Comparison of ENCODE assay signal across 10 cellular contexts in genomic region chr17:82866521-82867214, GRCh38. TPM values are rescaled to one million over a fixed set of nuclear protein-coding genes. Genes with fewer than 3 reads are reported as not detected.
DNase-seq lines count a peak whose midpoint lies in the region; ATAC-seq, FAIRE-seq and TF ChIP-seq lines count a peak whose summit lies in the region.
"Had no signal": no experiment of that assay in that cellular context is flagged by ENCODE, and none has a peak within 500 bp of the region (broad histone marks: within the 10 kb centered on the region; RNA-seq: fewer than 3 reads in every experiment).

No MANE protein-coding gene starts in this region.

- POLR2A ChIA-PET in K562 (lab: Yijun Ruan, JAX) (interaction anchor here (0.7 to 1.4 kb wide), 4 partner anchors 9 to 28 kb away, joined by 3 read pairs; no protein-coding TSS in a partner anchor), HepG2 (lab: Yijun Ruan, JAX) (no interaction called here)

- WGBS in K562 (ENCODE audit: insufficient coverage, low coverage, missing lambda C conversion rate) = 75% methylated on average over 9 of the region's 14 CpGs
- WGBS in HepG2 (ENCODE audit: low lambda C conversion rate) = 91% methylated on average over 8 of the region's 14 CpGs

- peaks cover 70% of the 10 kb centered on the region for H3K4me1 Mint-ChIP-seq in activated naive CD8-positive, alpha-beta T cell treated with anti-CD3 and anti-CD28 coated beads, Interleukin-2, amount 50 U/mL, for 24 hours
- H3K4me1 Mint-ChIP-seq in activated naive CD8-positive, alpha-beta T cell treated with anti-CD3 and anti-CD28 coated beads for 36 hours = peaks cover 54% of the 10 kb centered on the region

- H3K4me1 ChIP-seq in K562 (replicated peaks in 1 of 2; ENCODE audit: control insufficient read depth in 2 of 2, insufficient read depth in 2 of 2, low read length in 2 of 2) (peaks cover 43 to 82% of the 10 kb centered on the region in 2 experiments), HepG2 (ENCODE audit: insufficient read depth, low read length) (no peaks in the 10 kb centered on the region), uterus (peaks cover 0 to 8% of the 10 kb centered on the region in 2 donors)

- H3K4me3 ChIP-seq in K562 (no peak overlapping the region), HepG2 (replicated peaks in 1 of 3; ENCODE audit: insufficient read depth in 1 of 3, low read depth in 2 of 3, low read length in 3 of 3) (no peak overlapping the region), uterus (no peak overlapping the region)

- no peak overlapping the region for H3K27ac ChIP-seq in K562 (ENCODE audit: extremely low read depth, low read depth, low read length)
- H3K27ac ChIP-seq in HepG2 (ENCODE audit: extremely low read length, insufficient read depth, low read length) = no peak overlapping the region
- H3K27ac ChIP-seq in uterus = peak overlapping the region; percentile 42 to 50

- ATAC-seq in activated naive CD8-positive, alpha-beta T cell treated with anti-CD3 and anti-CD28 coated beads, Interleukin-2, amount 50 U/mL, for 24 hours = no peak
- ATAC-seq in K562 = no peak
- ATAC-seq in HepG2 = no peak; the same call in 1 of the 3 replicates
- ATAC-seq in GM21825 (IDR thresholded peaks at IDR 0.05; ENCODE audit: unreplicated experiment) = no peak
- ATAC-seq in GM21381 (IDR thresholded peaks at IDR 0.05; ENCODE audit: unreplicated experiment) = no peak
- ATAC-seq: HCT116 had no signal

- no peak for FAIRE-seq in K562 (lab: Jason Lieb, UNC)
- FAIRE-seq in HepG2 (lab: Jason Lieb, UNC) = no peak
- FAIRE-seq: colon had no signal

- no peak overlapping the region for H2AFZ ChIP-seq in K562 (ENCODE audit: low read depth, low read length)
- H2AFZ ChIP-seq in HepG2 (ENCODE audit: low read length) = no peak overlapping the region

- no peak overlapping the region for H3K4me3 Mint-ChIP-seq in activated naive CD8-positive, alpha-beta T cell treated with anti-CD3 and anti-CD28 coated beads, Interleukin-2, amount 50 U/mL, for 24 hours
- no peak overlapping the region for H3K4me3 Mint-ChIP-seq in activated naive CD8-positive, alpha-beta T cell treated with anti-CD3 and anti-CD28 coated beads for 36 hours

- TF ChIP-seq CTCF in K562 (IDR thresholded peaks at IDR 0.05 in 2 of 3, conservative IDR thresholded peaks at IDR 0.05 in 1 of 3; ENCODE audit: insufficient read depth in 2 of 3, low read depth in 1 of 3, low read length in 3 of 3) (no peak), HepG2 (CRISPR knock-in tag; IDR thresholded peaks at IDR 0.05) (no peak), uterus (IDR thresholded peaks at IDR 0.05) (no peak)

- H3K9ac ChIP-seq in K562 (ENCODE audit: insufficient read depth in 1 of 2, low read depth in 2 of 2, low read length in 2 of 2) (peak overlapping the region in 1 of 2 experiments; percentile 78; a peak in 2 of 4 replicates), HepG2 (ENCODE audit: insufficient read depth, low read depth, low read length) (no peak overlapping the region)

- intact Hi-C loops in K562 (cut with micrococcal nuclease) (no loop called here), HepG2 (cut with micrococcal nuclease; ENCODE audit: unreplicated experiment) (no loop called here), uterus (cut with DNase I; ENCODE audit: low total_unique reads) (no loop called here)

- H3K36me3 ChIP-seq in K562 (ENCODE audit: control insufficient read depth, insufficient read depth, low read length) = peaks cover 22% of the 10 kb centered on the region; the same call in 2 of the 3 replicates
- H3K36me3 ChIP-seq in HepG2 (replicated peaks in 1 of 2; ENCODE audit: control insufficient read depth in 1 of 2, insufficient read depth in 2 of 2, low read length in 2 of 2) = peaks cover 10 to 14% of the 10 kb centered on the region in 2 experiments; a peak in 4 of 5 replicates
- H3K36me3 ChIP-seq in uterus = no peaks in the 10 kb centered on the region

- in situ Hi-C loops in K562 (cut with MboI) = no loop called here
- in situ Hi-C loops in HepG2 (cut with HindIII; ENCODE audit: extremely low pct_ligation_motif_present, low pct_unique_long_range_greater_than_20kb) = no loop called here

- TF ChIP-seq POLR2A in K562 (conservative IDR thresholded peaks at IDR 0.05) = no peak
- TF ChIP-seq POLR2A in HepG2 (IDR thresholded peaks at IDR 0.05; ENCODE audit: insufficient read depth in 1 of 2, low read depth in 2 of 2, low read length in 2 of 2) = no peak
- TF ChIP-seq POLR2A in uterus (IDR thresholded peaks at IDR 0.05) = no peak

- H3K27ac Mint-ChIP-seq in activated naive CD8-positive, alpha-beta T cell treated with anti-CD3 and anti-CD28 coated beads, Interleukin-2, amount 50 U/mL, for 24 hours = peak overlapping the region; percentile 19
- no peak overlapping the region for H3K27ac Mint-ChIP-seq in activated naive CD8-positive, alpha-beta T cell treated with anti-CD3 and anti-CD28 coated beads for 36 hours

- H3K27me3 Mint-ChIP-seq in activated naive CD8-positive, alpha-beta T cell treated with anti-CD3 and anti-CD28 coated beads, Interleukin-2, amount 50 U/mL, for 24 hours = no peaks in the 10 kb centered on the region
- no peaks in the 10 kb centered on the region for H3K27me3 Mint-ChIP-seq in activated naive CD8-positive, alpha-beta T cell treated with anti-CD3 and anti-CD28 coated beads for 36 hours

- no peak for DNase-seq in activated naive CD8-positive, alpha-beta T cell treated with anti-CD3 and anti-CD28 coated beads, Interleukin-2, amount 50 U/mL, for 24 hours
- DNase-seq in activated naive CD8-positive, alpha-beta T cell treated with anti-CD3 and anti-CD28 coated beads for 36 hours = no peak
- DNase-seq in K562 (ENCODE audit: extremely low read depth in 1 of 4, low spot score in 3 of 4) = peak in 1 of 4 experiments; percentile 15
- no peak for DNase-seq in HepG2 (ENCODE audit: low spot score)
- peak in 1 of 2 donors; percentile 57 for DNase-seq in uterus
- no peak for DNase-seq in NCI-H187 treated with DMSO at 0.1 percent for 48 hours (lab: John Stamatoyannopoulos, UW)

- peaks cover 11% of the 10 kb centered on the region for H3K36me3 Mint-ChIP-seq in activated naive CD8-positive, alpha-beta T cell treated with anti-CD3 and anti-CD28 coated beads, Interleukin-2, amount 50 U/mL, for 24 hours (ENCODE audit: low read depth)
- peaks cover 9% of the 10 kb centered on the region for H3K36me3 Mint-ChIP-seq in activated naive CD8-positive, alpha-beta T cell treated with anti-CD3 and anti-CD28 coated beads for 36 hours

- no peak for TF ChIP-seq EP300 in K562 (IDR thresholded peaks at IDR 0.05; ENCODE audit: low read length)
- no peak for TF ChIP-seq EP300 in HepG2 (IDR thresholded peaks at IDR 0.05; ENCODE audit: low read depth in 2 of 2, low read length in 2 of 2)
- no peak for TF ChIP-seq EP300 in HepG2 (CRISPR knock-in tag; IDR thresholded peaks at IDR 0.05; ENCODE audit: borderline replicate concordance)

- CTCF ChIA-PET in K562 (lab: Yijun Ruan, JAX; ENCODE audit: low intra/inter-chr PET ratio) = no interaction called here
- CTCF ChIA-PET in HepG2 (lab: Yijun Ruan, JAX; ENCODE audit: low intra/inter-chr PET ratio, low total read pairs) = no interaction called here

- H3K27me3 ChIP-seq in K562 (ENCODE audit: control insufficient read depth in 2 of 2, insufficient read depth in 2 of 2, low read length in 2 of 2) (no peaks in the 10 kb centered on the region), HepG2 (ENCODE audit: control insufficient read depth in 1 of 2, insufficient read depth in 2 of 2, low read length in 2 of 2) (no peaks in the 10 kb centered on the region), uterus (no peaks in the 10 kb centered on the region)

- H3K9me3 ChIP-seq in K562 (replicated peaks; ENCODE audit: control insufficient read depth, insufficient read depth, low read depth, low read length) = no peaks in the 10 kb centered on the region
- H3K9me3 ChIP-seq in HepG2 (ENCODE audit: low read length) = no peaks in the 10 kb centered on the region
- H3K9me3 ChIP-seq in uterus = no peaks in the 10 kb centered on the region

- H3K79me2 ChIP-seq in K562 (ENCODE audit: control insufficient read depth, insufficient read depth, low read length) (peaks cover 40% of the 10 kb centered on the region), HepG2 (ENCODE audit: insufficient read depth, low read length) (no peaks in the 10 kb centered on the region)

- H3K4me2 ChIP-seq in K562 (ENCODE audit: insufficient read depth, low read length) (no peak overlapping the region), HepG2 (ENCODE audit: low read depth, low read length) (no peak overlapping the region)

- TF ChIP-seq RAD21 in K562 (CRISPR knock-in tag; conservative IDR thresholded peaks at IDR 0.05 in 1 of 2, IDR thresholded peaks at IDR 0.05 in 1 of 2) = no peak
- no peak for TF ChIP-seq RAD21 in HepG2 (CRISPR knock-in tag; IDR thresholded peaks at IDR 0.05)

- H3K9me3 Mint-ChIP-seq in activated naive CD8-positive, alpha-beta T cell treated with anti-CD3 and anti-CD28 coated beads, Interleukin-2, amount 50 U/mL, for 24 hours = no peaks in the 10 kb centered on the region
- H3K9me3 Mint-ChIP-seq in activated naive CD8-positive, alpha-beta T cell treated with anti-CD3 and anti-CD28 coated beads for 36 hours = no peaks in the 10 kb centered on the region

- no peaks in the 10 kb centered on the region for H4K20me1 ChIP-seq in K562 (replicated peaks; ENCODE audit: control insufficient read depth, insufficient read depth, low read length)
- no peaks in the 10 kb centered on the region for H4K20me1 ChIP-seq in HepG2 (ENCODE audit: insufficient read depth, low read length)

- peaks cover 5% of the 10 kb centered on the region for H3K9me1 ChIP-seq in K562 (ENCODE audit: control insufficient read depth, insufficient read depth, low read length)

- BruUV-seq in K562 (replicated peaks; lab: Mats Ljungman, UMichigan) (no TSS peak), HepG2 (replicated peaks; lab: Mats Ljungman, UMichigan) (no TSS peak)

RNA-seq across cellular contexts. Expression of gene ZNF750, which starts 26.8 kb away (rescaled TPM):
- total RNA-seq in activated naive CD8-positive, alpha-beta T cell treated with anti-CD3 and anti-CD28 coated beads for 36 hours = not detected
- total RNA-seq in K562 (2011; cell fraction: chromatin; rRNA removed; ENCODE audit: low replicate concordance) = not detected in 2 replicates
- total RNA-seq in K562 (2011; cell fraction: nucleolus; rRNA removed) = not detected in 2 replicates
- not detected in 2 replicates for total RNA-seq in K562 (2011; cell fraction: nucleoplasm; rRNA removed)
- total RNA-seq in K562 (2014; rRNA removed) (not detected in 2 replicates), K562 (2014; rRNA removed; fragmentation: Illumina TruSeq; extraction: Trizol) (not detected in 2 replicates), K562 (2015; rRNA removed; fragmentation: Illumina TruSeq; extraction: Trizol) (not detected in 2 replicates), K562 (2021) (not detected in 2 replicates), HepG2 (2016; rRNA removed; fragmentation: Illumina TruSeq; extraction: Trizol) (not detected in 2 replicates), uterus (under 1 TPM in 2 of 4 donors, not detected in 2; under 0.01 to 0.07 TPM)
- polyA plus RNA-seq in K562 (2011; rRNA removed) (not detected in 2 replicates), K562 (2014; fragmentation: Illumina TruSeq; extraction: Trizol) (not detected in 2 replicates), K562 (2014; fragmentation: Nextera tagmentation; extraction: Ambion mirVana) (not detected), K562 (2014; rRNA removed) (not detected in 2 replicates), HepG2 (2011; rRNA removed) (not detected in 2 replicates)
- not detected in 2 replicates for polyA plus RNA-seq in K562 (2011; cell fraction: cytosol; rRNA removed)
- not detected in 2 replicates for polyA plus RNA-seq in K562 (2011; cell fraction: nucleus; rRNA removed)
- polyA plus RNA-seq in K562 (2012) = 0.07 TPM in 2 replicates
- not detected in 2 replicates for polyA minus RNA-seq in K562 (2011; rRNA and poly(A)+ RNA removed)
- polyA minus RNA-seq in K562 (2011; cell fraction: cytosol; rRNA and poly(A)+ RNA removed) = not detected in 2 replicates
- polyA minus RNA-seq in K562 (2011; cell fraction: nucleus; rRNA and poly(A)+ RNA removed) = not detected in 2 replicates
- not detected in 2 replicates for total RNA-seq in HepG2 (2016; cell fraction: cytosol; rRNA removed; fragmentation: Illumina TruSeq; extraction: Trizol; ENCODE audit: low read depth)
- total RNA-seq in HepG2 (2016; cell fraction: insoluble cytoplasmic fraction; rRNA removed; fragmentation: Illumina TruSeq; extraction: Trizol) = not detected in 2 replicates
- total RNA-seq in HepG2 (2016; cell fraction: membrane; rRNA removed; fragmentation: Illumina TruSeq; extraction: Trizol) = not detected in 2 replicates
- not detected in 2 replicates for total RNA-seq in HepG2 (2016; cell fraction: nucleus; rRNA removed; fragmentation: Illumina TruSeq; extraction: Trizol)
- not detected in 2 replicates for polyA plus RNA-seq in HepG2 (2011; cell fraction: cytosol; rRNA removed)
- not detected in 2 replicates for polyA plus RNA-seq in HepG2 (2011; cell fraction: nucleus; rRNA removed)
- polyA plus RNA-seq in HepG2 (2012) = 0.03 and 0.05 TPM in 2 replicates
- polyA plus RNA-seq in HepG2 (2016; cell fraction: cytosol; fragmentation: Illumina TruSeq; extraction: Trizol; ENCODE audit: low read depth) = not detected in 2 replicates
- polyA plus RNA-seq in HepG2 (2016; cell fraction: insoluble cytoplasmic fraction; fragmentation: Illumina TruSeq; extraction: Trizol; ENCODE audit: low read depth) = not detected in 2 replicates
- polyA plus RNA-seq in HepG2 (2016; cell fraction: membrane; fragmentation: Illumina TruSeq; extraction: Trizol; ENCODE audit: low read depth) = not detected in 2 replicates
- not detected in 2 replicates for polyA plus RNA-seq in HepG2 (2016; cell fraction: nucleus; fragmentation: Illumina TruSeq; extraction: Trizol; ENCODE audit: insufficient read depth, low read depth)
- polyA minus RNA-seq in HepG2 (2011; rRNA and poly(A)+ RNA removed; ENCODE audit: low replicate concordance) = not detected in 2 replicates
- not detected in 2 replicates for polyA minus RNA-seq in HepG2 (2011; cell fraction: cytosol; rRNA and poly(A)+ RNA removed)
- not detected in 2 replicates for polyA minus RNA-seq in HepG2 (2011; cell fraction: nucleus; rRNA and poly(A)+ RNA removed)

Comparison
In these comparisons a context has a peak if more than half of its experiments do, and no peak if none do; other contexts are left out.
1. H3K27ac ChIP-seq: peak in uterus (2 of 2); none in K562 (single experiment) and HepG2 (single experiment).